ENCODE assay signal across 9 cellular contexts in the genomic region with DNA sequence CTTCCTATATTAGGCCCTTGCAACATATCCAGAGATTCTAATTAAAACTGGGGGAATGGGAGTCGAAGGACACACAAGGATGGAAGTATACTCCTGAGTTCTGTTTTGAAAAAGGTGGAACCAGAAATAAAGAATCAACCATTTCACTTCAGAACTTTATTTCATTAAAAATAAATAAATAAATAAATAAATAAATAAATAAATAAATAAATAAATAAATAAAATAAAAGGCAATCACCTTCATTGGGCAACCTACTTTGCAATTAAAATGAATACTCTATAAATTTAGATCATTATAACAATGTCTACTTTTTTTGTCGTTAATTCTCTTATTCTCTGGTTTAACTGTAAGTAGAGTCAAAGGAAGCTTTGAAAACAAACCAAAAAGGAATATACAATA. TPM values are rescaled to one million over a fixed set of nuclear protein-coding genes. Genes with fewer than 3 reads are reported as not detected.
DNase-seq lines count a peak whose midpoint lies in the region; TF ChIP-seq lines count a peak whose summit lies in the region.
"Had no signal": no experiment of that assay in that cellular context is flagged by ENCODE, and none has a peak within 500 bp of the region (broad histone marks: within the 10 kb centered on the region; RNA-seq: fewer than 3 reads in every experiment).

No MANE protein-coding gene starts in this region.

- H3K36me3 ChIP-seq in HEK293 (ENCODE audit: control insufficient read depth in 2 of 2, insufficient read depth in 1 of 2, low read length in 2 of 2): no peaks in the 10 kb centered on the region
- H3K36me3 ChIP-seq in MM.1S (replicated peaks; ENCODE audit: insufficient read depth, low read length): no peaks in the 10 kb centered on the region

- H3K9me3 ChIP-seq in HEK293 (ENCODE audit: control insufficient read depth, insufficient read depth, low read depth, low read length) (no peaks in the 10 kb centered on the region), MM.1S (replicated peaks; ENCODE audit: insufficient read depth, low read length) (no peaks in the 10 kb centered on the region)

- H3K4me1 Mint-ChIP-seq in mesothelial cell of epicardium: peaks cover 66% of the 10 kb centered on the region
- H3K4me1 Mint-ChIP-seq in activated naive CD8-positive, alpha-beta T cell treated with anti-CD3 and anti-CD28 coated beads for 36 hours: peaks cover 5% of the 10 kb centered on the region

- no peaks in the 10 kb centered on the region for H3K27me3 Mint-ChIP-seq in mesothelial cell of epicardium (ENCODE audit: low read depth)
- peaks cover 9% of the 10 kb centered on the region for H3K27me3 Mint-ChIP-seq in activated naive CD8-positive, alpha-beta T cell treated with anti-CD3 and anti-CD28 coated beads for 36 hours

- H3K4me2 ChIP-seq in MM.1S (ENCODE audit: low read depth, low read length): peak overlapping the region; percentile 68

- TF ChIP-seq CTCF in HEK293 (tag by site-specific recombination; IDR thresholded peaks at IDR 0.05) (no peak), MM.1S (IDR thresholded peaks at IDR 0.05; ENCODE audit: low read length) (no peak), mesothelial cell of epicardium (IDR thresholded peaks at IDR 0.05; ENCODE audit: unreplicated experiment) (no peak)

- POLR2A ChIA-PET in HEK293 (lab: Yijun Ruan, JAX): interaction anchor here (0.7 kb wide), 1 partner anchor 37 kb away, joined by 3 read pairs; no protein-coding TSS in a partner anchor

- H3K27ac Mint-ChIP-seq in mesothelial cell of epicardium: peak overlapping the region; percentile 90
- H3K27ac Mint-ChIP-seq in activated naive CD8-positive, alpha-beta T cell treated with anti-CD3 and anti-CD28 coated beads for 36 hours: no peak overlapping the region
- H3K27ac Mint-ChIP-seq: IgD-negative memory B cell had no signal

- no peak overlapping the region; the same call in 1 of the 2 replicates for H3K9ac ChIP-seq in MM.1S (ENCODE audit: low read length)

- H3K4me3 ChIP-seq in HEK293 (ENCODE audit: low read depth, low read length) (no peak overlapping the region), MM.1S (ENCODE audit: low read length) (peak overlapping the region; percentile 23; the same call in 1 of the 2 replicates)

- CTCF ChIA-PET in HEK293 (lab: Yijun Ruan, JAX): interaction anchor here (0.5 kb wide), 1 partner anchor 129 kb away, joined by 3 read pairs; no protein-coding TSS in a partner anchor

- H3K36me3 Mint-ChIP-seq in mesothelial cell of epicardium: no peaks in the 10 kb centered on the region
- H3K36me3 Mint-ChIP-seq in activated naive CD8-positive, alpha-beta T cell treated with anti-CD3 and anti-CD28 coated beads for 36 hours: no peaks in the 10 kb centered on the region
- H3K36me3 Mint-ChIP-seq: IgD-negative memory B cell had no signal

- no peaks in the 10 kb centered on the region for H3K9me2 ChIP-seq in MM.1S (replicated peaks; ENCODE audit: insufficient read depth, low read length)

- H3F3A ChIP-seq in MM.1S (ENCODE audit: insufficient read depth, low read length): peaks cover 13% of the 10 kb centered on the region

- H3K4me1 ChIP-seq in HEK293 (ENCODE audit: control insufficient read depth, insufficient read depth, low read length) (no peaks in the 10 kb centered on the region; the same call in 1 of the 2 replicates), MM.1S (ENCODE audit: low read length) (peaks cover 42% of the 10 kb centered on the region)

- no peak overlapping the region for H2AFZ ChIP-seq in MM.1S (ENCODE audit: low read length)

- H4K20me1 ChIP-seq in MM.1S (ENCODE audit: insufficient read depth, low read length): no peaks in the 10 kb centered on the region

- H3K9me3 Mint-ChIP-seq in mesothelial cell of epicardium: peaks cover 3% of the 10 kb centered on the region
- H3K9me3 Mint-ChIP-seq in activated naive CD8-positive, alpha-beta T cell treated with anti-CD3 and anti-CD28 coated beads for 36 hours: no peaks in the 10 kb centered on the region
- H3K9me3 Mint-ChIP-seq: IgD-negative memory B cell had no signal

- DNase-seq in MM.1S (no peak), mesothelial cell of epicardium (ENCODE audit: low spot score in 2 of 2, unreplicated experiment in 2 of 2) (no peak), NCI-H128 (lab: John Stamatoyannopoulos, UW; ENCODE audit: unreplicated experiment) (no peak), SIG-M5 treated with dmso at 0.1 percent for 504 hours (lab: John Stamatoyannopoulos, UW; ENCODE audit: unreplicated experiment) (no peak)
- DNase-seq in activated naive CD8-positive, alpha-beta T cell treated with anti-CD3 and anti-CD28 coated beads for 36 hours: no peak
- DNase-seq: DMS53, GF-D8 had no signal

- H3K27me3 ChIP-seq in MM.1S (replicated peaks; ENCODE audit: insufficient read depth, low read length): no peaks in the 10 kb centered on the region

- H3K79me2 ChIP-seq in MM.1S (ENCODE audit: low read length): peaks cover 55% of the 10 kb centered on the region

- no peak overlapping the region for H3K4me3 Mint-ChIP-seq in mesothelial cell of epicardium
- H3K4me3 Mint-ChIP-seq in activated naive CD8-positive, alpha-beta T cell treated with anti-CD3 and anti-CD28 coated beads for 36 hours: no peak overlapping the region
- H3K4me3 Mint-ChIP-seq: IgD-negative memory B cell had no signal

- H3K27ac ChIP-seq in HEK293 (ENCODE audit: extremely low read depth, low read depth, low read length) (no peak overlapping the region), MM.1S (ENCODE audit: low read length) (peak overlapping the region; percentile 79)

TF ChIP-seq in HEK293, 187 proteins besides CTCF, POLR2A, EP300 and RAD21 (continues in another document):
- TF ChIP-seq MYNN (tag by site-specific recombination; IDR thresholded peaks at IDR 0.05; ENCODE audit: borderline replicate concordance) (no peak), ZNF292 (tag by site-specific recombination; IDR thresholded peaks at IDR 0.05; ENCODE audit: borderline replicate concordance, low read depth) (peak; percentile 89), ZNF302 (tag by site-specific recombination; IDR thresholded peaks at IDR 0.05; ENCODE audit: low read depth) (no peak), ZNF664 (tag by site-specific recombination; IDR thresholded peaks at IDR 0.05) (peak; percentile 80), ZBTB7A (tag by site-specific recombination; IDR thresholded peaks at IDR 0.05; ENCODE audit: low read depth) (no peak), YY2 (tag by site-specific recombination; IDR thresholded peaks at IDR 0.05) (no peak), ZNF19 (tag by site-specific recombination; IDR thresholded peaks at IDR 0.05; ENCODE audit: low read depth) (peak; percentile 79; the same call in 1 of the 2 replicates), FEZF1 (tag by site-specific recombination; IDR thresholded peaks at IDR 0.05) (no peak), ZNF529 (tag by site-specific recombination; IDR thresholded peaks at IDR 0.05; ENCODE audit: insufficient replicate concordance) (peak; percentile 89), ZNF266 (tag by site-specific recombination; IDR thresholded peaks at IDR 0.05; ENCODE audit: low read depth) (peak; percentile 90), ZNF433 (tag by site-specific recombination; IDR thresholded peaks at IDR 0.05; ENCODE audit: low read depth) (peak; percentile 85)
- TF ChIP-seq, protein P1, sequence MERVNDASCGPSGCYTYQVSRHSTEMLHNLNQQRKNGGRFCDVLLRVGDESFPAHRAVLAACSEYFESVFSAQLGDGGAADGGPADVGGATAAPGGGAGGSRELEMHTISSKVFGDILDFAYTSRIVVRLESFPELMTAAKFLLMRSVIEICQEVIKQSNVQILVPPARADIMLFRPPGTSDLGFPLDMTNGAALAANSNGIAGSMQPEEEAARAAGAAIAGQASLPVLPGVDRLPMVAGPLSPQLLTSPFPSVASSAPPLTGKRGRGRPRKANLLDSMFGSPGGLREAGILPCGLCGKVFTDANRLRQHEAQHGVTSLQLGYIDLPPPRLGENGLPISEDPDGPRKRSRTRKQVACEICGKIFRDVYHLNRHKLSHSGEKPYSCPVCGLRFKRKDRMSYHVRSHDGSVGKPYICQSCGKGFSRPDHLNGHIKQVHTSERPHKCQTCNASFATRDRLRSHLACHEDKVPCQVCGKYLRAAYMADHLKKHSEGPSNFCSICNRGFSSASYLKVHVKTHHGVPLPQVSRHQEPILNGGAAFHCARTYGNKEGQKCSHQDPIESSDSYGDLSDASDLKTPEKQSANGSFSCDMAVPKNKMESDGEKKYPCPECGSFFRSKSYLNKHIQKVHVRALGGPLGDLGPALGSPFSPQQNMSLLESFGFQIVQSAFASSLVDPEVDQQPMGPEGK (tag by site-specific recombination; IDR thresholded peaks at IDR 0.05): no peak

RNA-seq across cellular contexts. Expression of a gene that starts 25.6 kb away (rescaled TPM):
- total RNA-seq in mesothelial cell of epicardium: 17.5 to 18.5 TPM (median 17.9 TPM) in 3 replicates
- 1 to 10 TPM in 1 of 2 experiments, under 1 TPM in 1; 0.85 to 1.0 TPM for total RNA-seq in activated naive CD8-positive, alpha-beta T cell treated with anti-CD3 and anti-CD28 coated beads for 36 hours
